ENCODE assay signal across 9 cellular contexts in genomic region chr17:66829386-66829864, GRCh38. TPM values are rescaled to one million over a fixed set of nuclear protein-coding genes. Genes with fewer than 3 reads are reported as not detected.
DNase-seq lines count a peak whose midpoint lies in the region; TF ChIP-seq lines count a peak whose summit lies in the region.
"Had no signal": no experiment of that assay in that cellular context is flagged by ENCODE, and none has a peak within 500 bp of the region (broad histone marks: within the 10 kb centered on the region; RNA-seq: fewer than 3 reads in every experiment).

No MANE protein-coding gene starts in this region.

- H3K4me1 Mint-ChIP-seq in activated naive CD4-positive, alpha-beta T cell treated with anti-CD3 and anti-CD28 coated beads, Interleukin-2, amount 10 ng/mL, durations not matched to agents 7 days and 5 days = no peaks in the 10 kb centered on the region

- no peaks in the 10 kb centered on the region for H3K36me3 ChIP-seq in thyroid gland

- H3K9me3 ChIP-seq in thyroid gland = no peaks in the 10 kb centered on the region

- no peaks in the 10 kb centered on the region for H3K9me3 Mint-ChIP-seq in activated naive CD4-positive, alpha-beta T cell treated with anti-CD3 and anti-CD28 coated beads, Interleukin-2, amount 10 ng/mL, durations not matched to agents 7 days and 5 days

- TF ChIP-seq POLR2A in thyroid gland (IDR thresholded peaks at IDR 0.05) = no peak

- intact Hi-C loops in thyroid gland (cut with DNase I) (no loop called here), dorsolateral prefrontal cortex (cut with DNase I) (no loop called here)

- H3K27ac ChIP-seq in thyroid gland (no peak overlapping the region), dorsolateral prefrontal cortex (no peak overlapping the region)

- CTCF ChIA-PET in activated naive CD4-positive, alpha-beta T cell treated with anti-CD3 and anti-CD28 coated beads, Interleukin-2, amount 10 ng/mL, durations not matched to agents 7 days and 5 days (lab: Charles Lee) = interaction anchor here (0.8 kb wide), 1 partner anchor 9 kb away, joined by 3 read pairs; no protein-coding TSS in a partner anchor

- no peaks in the 10 kb centered on the region for H3K36me3 Mint-ChIP-seq in activated naive CD4-positive, alpha-beta T cell treated with anti-CD3 and anti-CD28 coated beads, Interleukin-2, amount 10 ng/mL, durations not matched to agents 7 days and 5 days
- H3K36me3 Mint-ChIP-seq: activated naive CD8-positive, alpha-beta T cell had no signal

- peak overlapping the region; percentile 38 for H3K27ac Mint-ChIP-seq in activated naive CD4-positive, alpha-beta T cell treated with anti-CD3 and anti-CD28 coated beads, Interleukin-2, amount 10 ng/mL, durations not matched to agents 7 days and 5 days
- H3K27ac Mint-ChIP-seq: activated naive CD8-positive, alpha-beta T cell had no signal

- no peaks in the 10 kb centered on the region for H3K27me3 ChIP-seq in thyroid gland
- H3K27me3 ChIP-seq in dorsolateral prefrontal cortex = peaks cover 0 to 33% (median 6%) of the 10 kb centered on the region in 45 donors

- 4 to 9% methylated on average over 11 to 18 of the region's 18 CpGs for WGBS in thyroid gland, 2 donors

- H3K4me3 ChIP-seq in thyroid gland (replicated peaks in 1 of 3) (no peak overlapping the region), dorsolateral prefrontal cortex (no peak overlapping the region)

- H3K4me1 ChIP-seq in thyroid gland = peaks cover 0 to 5% of the 10 kb centered on the region in 2 donors

- peaks cover 64% of the 10 kb centered on the region for H3K27me3 Mint-ChIP-seq in activated naive CD4-positive, alpha-beta T cell treated with anti-CD3 and anti-CD28 coated beads, Interleukin-2, amount 10 ng/mL, durations not matched to agents 7 days and 5 days

- TF ChIP-seq CTCF in thyroid gland (IDR thresholded peaks at IDR 0.05) = no peak
- TF ChIP-seq CTCF in dorsolateral prefrontal cortex (IDR thresholded peaks at IDR 0.05 in 54 of 56, conservative IDR thresholded peaks at IDR 0.05 in 2 of 56; ENCODE audit: low read depth in 1 of 56, partially characterized antibody in 56 of 56) = no peak

- DNase-seq in AG20443 (ENCODE audit: low spot score) (peak; percentile 82), HT-29 (ENCODE audit: low spot score) (peak; percentile 47), iPS-NIHi11 (ENCODE audit: low spot score) (peak; percentile 80), thyroid gland (peak; percentile 50 to 69), dorsolateral prefrontal cortex (no peak), SHP77 treated with DMSO at 0.1 percent for 48 hours (lab: John Stamatoyannopoulos, UW) (no peak), NCI-H446 (lab: John Stamatoyannopoulos, UW) (no peak)
- peak; percentile 54 for DNase-seq in activated naive CD4-positive, alpha-beta T cell treated with anti-CD3 and anti-CD28 coated beads, Interleukin-2, amount 10 ng/mL, durations not matched to agents 7 days and 5 days

- H3K4me3 Mint-ChIP-seq in activated naive CD4-positive, alpha-beta T cell treated with anti-CD3 and anti-CD28 coated beads, Interleukin-2, amount 10 ng/mL, durations not matched to agents 7 days and 5 days = no peak overlapping the region
- H3K4me3 Mint-ChIP-seq: activated naive CD8-positive, alpha-beta T cell had no signal

RNA-seq across cellular contexts. Expression of gene CACNG5, which starts 5.5 kb away (rescaled TPM):
- not detected in 2 replicates for total RNA-seq in HT-29 (2014; rRNA removed; shearing (Covaris generic))
- total RNA-seq in thyroid gland (not detected), dorsolateral prefrontal cortex (1 to 10 TPM; 1.7 to 9.7 (median 5.1) TPM)

Comparison
In these comparisons a context has a peak if more than half of its experiments do, and no peak if none do; other contexts are left out.
1. DNase-seq: peak in AG20443 (single experiment), HT-29 (single experiment), activated naive CD4-positive, alpha-beta T cell treated with anti-CD3 and anti-CD28 coated beads, Interleukin-2, amount 10 ng/mL, durations not matched to agents 7 days and 5 days (single experiment), iPS-NIHi11 (single experiment) and thyroid gland (2 of 2); none in dorsolateral prefrontal cortex (0 of 10), SHP77 treated with DMSO at 0.1 percent for 48 hours (single experiment) and NCI-H446 (0 of 2).